1 cellular context compared by ENCODE assay signal in the genomic region with DNA sequence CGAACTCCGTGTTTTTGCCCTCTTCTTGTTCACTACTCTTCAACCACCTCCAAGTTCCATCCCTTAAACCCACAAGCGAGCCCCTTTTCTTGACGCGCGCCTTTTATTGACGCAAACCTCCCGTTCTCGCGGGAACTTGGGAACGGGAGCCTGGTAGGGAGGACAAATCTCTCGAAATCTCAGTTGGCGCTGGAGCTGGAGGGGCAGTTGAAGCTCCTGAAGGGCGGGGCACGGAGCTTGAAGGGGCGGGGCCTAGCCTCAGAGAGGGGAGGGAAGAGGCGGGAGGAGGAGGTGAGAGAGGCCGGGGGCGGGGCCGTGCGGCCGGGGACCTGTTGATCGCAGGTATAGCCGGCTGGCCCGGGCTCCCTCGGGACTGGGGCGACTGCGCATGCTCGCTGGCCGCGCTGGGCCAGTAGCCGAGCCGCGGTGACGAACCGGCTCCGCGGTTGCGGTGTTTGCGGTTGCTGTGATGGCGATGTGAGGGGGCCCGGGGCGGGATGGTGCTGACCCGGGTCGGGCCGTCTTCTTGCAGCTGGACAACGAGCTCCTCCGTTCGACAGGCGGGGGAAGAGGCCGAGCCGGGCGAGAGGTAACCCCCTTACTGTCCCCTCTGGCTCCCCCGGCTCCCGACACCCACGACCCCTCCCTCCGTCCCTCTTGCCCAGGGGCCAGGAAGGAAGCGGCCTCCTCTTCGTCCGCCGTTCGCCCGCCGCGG.
TF ChIP-seq lines count a peak whose summit lies in the region.

FAM135A (plus strand) TSS at position 395 of the 715 bp plus-strand sequence. CDS start 14,835 bp downstream, outside the sequence.

TF ChIP-seq in SK-N-SH, 30 proteins besides CTCF, POLR2A, EP300 and RAD21 (continued from another document):
- TF ChIP-seq ZBTB33 (IDR thresholded peaks at IDR 0.05; ENCODE audit: borderline replicate concordance, low read depth) (peak; percentile 99), TEAD4 (IDR thresholded peaks at IDR 0.05; ENCODE audit: borderline replicate concordance, insufficient read depth) (no peak), RXRA (IDR thresholded peaks at IDR 0.05; ENCODE audit: borderline replicate concordance, low read depth) (no peak), NRF1 (IDR thresholded peaks at IDR 0.05; ENCODE audit: low read depth, low read length) (peak; percentile 60; the same call in 1 of the 2 replicates), TAF1 (IDR thresholded peaks at IDR 0.05; ENCODE audit: borderline replicate concordance, low read depth, low read length) (peak; percentile 89), EZH2phosphoT487 (IDR thresholded peaks at IDR 0.05; ENCODE audit: borderline replicate concordance, low read depth) (no peak), RCOR1 (IDR thresholded peaks at IDR 0.05; ENCODE audit: low read length) (0 out of 2 replicates have a peak, but pooled peaks have one; percentile 35), CHD2 (IDR thresholded peaks at IDR 0.05; ENCODE audit: low read length, partially characterized antibody) (peak; percentile 100), YY1 (IDR thresholded peaks at IDR 0.05; ENCODE audit: low read depth) (0 out of 2 replicates have a peak, but pooled peaks have one; percentile 45), GATA2 (CRISPR knock-in tag; IDR thresholded peaks at IDR 0.05) (peak; percentile 62), ELF1 (IDR thresholded peaks at IDR 0.05) (0 out of 2 replicates have a peak, but pooled peaks have one; percentile 8), SIN3A (IDR thresholded peaks at IDR 0.05; ENCODE audit: borderline replicate concordance, low read depth, low read length) (peak; percentile 89; the same call in 1 of the 2 replicates), MAX (IDR thresholded peaks at IDR 0.05; ENCODE audit: low read depth) (peak; percentile 71), POLR2AphosphoS5 (IDR thresholded peaks at IDR 0.05; ENCODE audit: low read depth, low read length) (peak; percentile 99), FOXJ3 (CRISPR knock-in tag; IDR thresholded peaks at IDR 0.05) (peak; percentile 13; the same call in 1 of the 2 replicates)
